8 cellular contexts compared by ENCODE assay signal in genomic region chr19:10835089-10835753, GRCh38. TPM values are rescaled to one million over a fixed set of nuclear protein-coding genes. Genes with fewer than 3 reads are reported as not detected.
DNase-seq lines count a peak whose midpoint lies in the region; ATAC-seq and TF ChIP-seq lines count a peak whose summit lies in the region.

No MANE protein-coding gene starts in this region.

- peak overlapping the region; percentile 85 for H3K27ac ChIP-seq in RWPE2 (ENCODE audit: poor library complexity, severe bottlenecking)
- H3K27ac ChIP-seq in esophagus squamous epithelium: peak overlapping the region; percentile 98 to 99 (median 99)
- peak overlapping the region; percentile 98 for H3K27ac ChIP-seq in neutrophil

- ATAC-seq in RWPE2 (ENCODE audit: low read depth) (no peak; the same call in 2 of the 3 replicates), GM18519 (IDR thresholded peaks at IDR 0.05; ENCODE audit: low FRiP score, unreplicated experiment) (no peak)

- peaks cover 8% of the 10 kb centered on the region for H3K4me1 ChIP-seq in RWPE2 (ENCODE audit: insufficient read depth, poor library complexity, severe bottlenecking)
- peaks cover 0 to 20% (median 9%) of the 10 kb centered on the region in 3 donors for H3K4me1 ChIP-seq in esophagus squamous epithelium
- H3K4me1 ChIP-seq in neutrophil (ENCODE audit: control insufficient read depth in 1 of 2, insufficient read depth in 1 of 2, low read depth in 1 of 2, low read length in 1 of 2): peaks cover 10 to 16% of the 10 kb centered on the region in 2 experiments

- H3K4me3 ChIP-seq in RWPE2 (ENCODE audit: severe bottlenecking) (peak overlapping the region; percentile 74), esophagus squamous epithelium (peak overlapping the region; percentile 69 to 88 (median 80)), neutrophil (ENCODE audit: low read depth in 1 of 2, low read length in 1 of 2) (peak overlapping the region; percentile 98 to 99)

- DNase-seq in GM19240 (ENCODE audit: insufficient read length, low spot score) (peak; percentile 100), RWPE2 (ENCODE audit: low spot score) (peak; percentile 100), esophagus squamous epithelium (lab: John Stamatoyannopoulos, UW) (no peak), LoVo (ENCODE audit: low spot score) (no peak), NOMO-1 treated with dmso at 0.1 percent for 144 hours (lab: John Stamatoyannopoulos, UW; ENCODE audit: unreplicated experiment) (no peak), cortex of kidney (lab: John Stamatoyannopoulos, UW) (no peak)

- intact Hi-C loops in esophagus squamous epithelium (cut with DNase I): no loop called here

- TF ChIP-seq CTCF in RWPE2 (IDR thresholded peaks at IDR 0.05; ENCODE audit: poor library complexity, severe bottlenecking): no peak
- TF ChIP-seq CTCF in esophagus squamous epithelium (IDR thresholded peaks at IDR 0.05): no peak
- TF ChIP-seq CTCF in neutrophil (IDR thresholded peaks at IDR 0.05): no peak

- TF ChIP-seq POLR2A in esophagus squamous epithelium (IDR thresholded peaks at IDR 0.05): no peak

- WGBS in esophagus squamous epithelium, 2 donors: 33% methylated on average over 16 to 20 of the region's 32 CpGs

- H3K9me3 ChIP-seq in RWPE2 (ENCODE audit: severe bottlenecking) (no peaks in the 10 kb centered on the region), esophagus squamous epithelium (peaks cover 0 to 9% (median 0%) of the 10 kb centered on the region in 3 donors), neutrophil (no peaks in the 10 kb centered on the region)

- H3K36me3 ChIP-seq in RWPE2 (ENCODE audit: low read depth) (peaks cover 13% of the 10 kb centered on the region), esophagus squamous epithelium (peaks cover 0 to 45% (median 0%) of the 10 kb centered on the region in 3 donors), neutrophil (peaks cover 48% of the 10 kb centered on the region)

- H3K27me3 ChIP-seq in RWPE2 (ENCODE audit: insufficient read depth, poor library complexity, severe bottlenecking): no peaks in the 10 kb centered on the region
- H3K27me3 ChIP-seq in esophagus squamous epithelium: no peaks in the 10 kb centered on the region
- H3K27me3 ChIP-seq in neutrophil: no peaks in the 10 kb centered on the region

RNA-seq across cellular contexts. Expression of gene TMED1, which starts 0.8 kb away (rescaled TPM):
- 10 to 100 TPM; 14.7 to 30.3 (median 24.1) TPM for total RNA-seq in esophagus squamous epithelium

RNA-seq across cellular contexts. Expression of gene C19orf38, which starts 13.0 kb away (rescaled TPM):
- total RNA-seq in esophagus squamous epithelium: 1 to 10 TPM in 1 of 4 donors, under 1 TPM in 1, not detected in 2; 0.38 to 1.3 TPM

RNA-seq across cellular contexts. Expression of gene CARM1, which starts 36.1 kb away (rescaled TPM):
- total RNA-seq in esophagus squamous epithelium: 10 to 100 TPM; 21.4 to 35.4 (median 28.5) TPM

Comparison
In these comparisons a context has a peak if more than half of its experiments do, and no peak if none do; other contexts are left out.
1. DNase-seq: peak in GM19240 (single experiment) and RWPE2 (single experiment); none in esophagus squamous epithelium (single experiment), LoVo (single experiment), NOMO-1 treated with dmso at 0.1 percent for 144 hours (single experiment) and cortex of kidney (single experiment).
2. Peak in every context shown above with its lines, with median percentiles within 50 percentile points of each other: H3K27ac ChIP-seq and H3K4me3 ChIP-seq.